13 cellular contexts compared by ENCODE assay signal in the genomic region with DNA sequence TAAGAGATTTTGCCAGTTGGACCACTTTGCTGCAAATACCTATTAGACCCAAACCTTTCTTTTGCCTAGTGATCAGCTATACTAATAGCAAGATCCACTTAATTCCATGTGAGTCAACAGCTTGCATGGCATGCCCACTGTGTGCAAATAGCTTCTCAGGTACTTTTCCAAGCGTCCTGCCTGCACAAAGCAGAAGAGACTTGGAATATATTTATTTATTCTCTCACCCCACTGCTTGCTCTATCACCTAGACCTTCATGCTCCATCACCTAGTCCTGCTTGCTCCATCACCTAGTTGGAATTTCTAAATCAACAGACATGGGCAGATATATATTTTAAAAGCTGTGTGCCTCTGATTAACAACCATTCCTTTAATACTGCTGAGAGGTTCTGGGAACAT. TPM values are rescaled to one million over a fixed set of nuclear protein-coding genes. Genes with fewer than 3 reads are reported as not detected.
A peak's percentile ranks its signal among the peaks of the same experiment; 100 is the strongest.
DNase-seq lines count a peak whose midpoint lies in the region; ATAC-seq and TF ChIP-seq lines count a peak whose summit lies in the region.
"Had no signal": no experiment of that assay in that cellular context is flagged by ENCODE, and none has a peak within 500 bp of the region (broad histone marks: within the 10 kb centered on the region; RNA-seq: fewer than 3 reads in every experiment).

No MANE protein-coding gene starts in this region.

- dilution Hi-C loops in mammary epithelial cell (cut with HindIII; ENCODE audit: low sequenced_read_pairs): no loop called here

- no peaks in the 10 kb centered on the region for H3K27me3 ChIP-seq in mammary epithelial cell (ENCODE audit: insufficient read depth, low read length)
- H3K27me3 ChIP-seq in psoas muscle (ENCODE audit: insufficient read depth in 3 of 3, low read length in 2 of 3): no peaks in the 10 kb centered on the region

- peak overlapping the region in 5 of 7 donors; percentile 10 to 64 (median 43) for H3K27ac Mint-ChIP-seq in CD14-positive monocyte
- H3K27ac Mint-ChIP-seq in Calu3 (ENCODE audit: unreplicated experiment): peak overlapping the region; percentile 4

- no peak for DNase-seq in CD14-positive monocyte (ENCODE audit: low spot score)
- no peak for DNase-seq in Calu3
- peak; percentile 29 for DNase-seq in mammary epithelial cell
- no peak for DNase-seq in psoas muscle
- DNase-seq in foreskin melanocyte: no peak
- DNase-seq in NCI-H226: no peak
- DNase-seq: activated gamma-delta T cell; caudate nucleus; COR-L47; erythroblast; stimulated activated CD4-positive, alpha-beta T cell treated with anti-CD3 and anti-CD28 coated beads, Interleukin-4, amount 100 ng/mL, for 4 hours; stimulated activated naive CD4-positive, alpha-beta T cell had no signal

- in situ Hi-C loops in mammary epithelial cell (cut with MboI; ENCODE audit: low sequenced_read_pairs in 2 of 2): no loop called here

- peaks cover 4% of the 10 kb centered on the region for H3K36me3 ChIP-seq in mammary epithelial cell (ENCODE audit: insufficient read depth, low read length)
- H3K36me3 ChIP-seq in psoas muscle (ENCODE audit: insufficient read depth in 1 of 2, low read depth in 1 of 2): peaks cover 0 to 9% of the 10 kb centered on the region in 2 donors

- H4K20me1 ChIP-seq in mammary epithelial cell (ENCODE audit: insufficient read depth, low read length): no peaks in the 10 kb centered on the region

- H3K27ac ChIP-seq in mammary epithelial cell (ENCODE audit: insufficient read depth, low read depth, low read length): peak overlapping the region; percentile 58
- peak overlapping the region; percentile 78 for H3K27ac ChIP-seq in psoas muscle

- CTCF ChIA-PET in Calu3 (lab: Charles Lee) (interaction anchor here (1.2 to 3.7 kb wide), 2 partner anchors 9 to 12 kb away, joined by 3 to 13 read pairs; no protein-coding TSS in a partner anchor), mammary epithelial cell (lab: Charles Lee; ENCODE audit: low non-redundant PET) (no interaction called here)

- 0% methylated on average over 1 of the region's 1 CpG for WGBS in mammary epithelial cell (ENCODE audit: low coverage, missing lambda C conversion rate)
- 26 to 62% (median 41%) methylated on average over 1 of the region's 1 CpG for WGBS in psoas muscle, 3 donors

- H3K79me2 ChIP-seq in mammary epithelial cell (ENCODE audit: insufficient read depth, low read length): peaks cover 89% of the 10 kb centered on the region

- H3K27me3 Mint-ChIP-seq in CD14-positive monocyte (ENCODE audit: low read depth in 3 of 3) (no peaks in the 10 kb centered on the region), Calu3 (ENCODE audit: unreplicated experiment) (no peaks in the 10 kb centered on the region)

- intact Hi-C loops in CD14-positive monocyte (cut with micrococcal nuclease) (no loop called here), Calu3 (cut with micrococcal nuclease; ENCODE audit: unreplicated experiment) (no loop called here), mammary epithelial cell (cut with micrococcal nuclease) (no loop called here), psoas muscle (cut with DNase I) (no loop called here)

- H3K9ac ChIP-seq in mammary epithelial cell (ENCODE audit: insufficient read depth, low read length): no peak overlapping the region

- peak overlapping the region; percentile 69 for H3K4me2 ChIP-seq in mammary epithelial cell (ENCODE audit: insufficient read depth, low read depth, low read length)

- H2AFZ ChIP-seq in mammary epithelial cell (ENCODE audit: low read depth, low read length): peak overlapping the region; percentile 43

- peak in 3 of 4 donors; percentile 23 to 51 (median 43) for ATAC-seq in psoas muscle
- no peak for ATAC-seq in GM18517 (IDR thresholded peaks at IDR 0.05; ENCODE audit: unreplicated experiment)

- BruUV-seq in Calu3 (replicated peaks; lab: Mats Ljungman, UMichigan) (no TSS peak), mammary epithelial cell (replicated peaks; lab: Mats Ljungman, UMichigan) (no TSS peak)

- H3K4me3 ChIP-seq in mammary epithelial cell (replicated peaks in 1 of 3; ENCODE audit: insufficient read depth in 1 of 3, low read depth in 2 of 3, low read length in 3 of 3): no peak overlapping the region
- H3K4me3 ChIP-seq in psoas muscle: peak overlapping the region; percentile 44

- H3K4me1 ChIP-seq in mammary epithelial cell (ENCODE audit: insufficient read depth, low read length) (peaks cover 19% of the 10 kb centered on the region), psoas muscle (peaks cover 88% of the 10 kb centered on the region)

- H3K36me3 Mint-ChIP-seq in CD14-positive monocyte: peaks cover 7 to 30% of the 10 kb centered on the region in 2 donors
- peaks cover 9% of the 10 kb centered on the region for H3K36me3 Mint-ChIP-seq in Calu3 (ENCODE audit: insufficient read depth, unreplicated experiment)

- H3K4me1 Mint-ChIP-seq in CD14-positive monocyte: peaks cover 45% of the 10 kb centered on the region
- peaks cover 48% of the 10 kb centered on the region for H3K4me1 Mint-ChIP-seq in Calu3 (ENCODE audit: low read depth, unreplicated experiment)

- TF ChIP-seq CTCF in CD14-positive monocyte (IDR thresholded peaks at IDR 0.05) (no peak), Calu3 (IDR thresholded peaks at IDR 0.05; ENCODE audit: unreplicated experiment) (no peak), mammary epithelial cell (conservative IDR thresholded peaks at IDR 0.05 in 1 of 2, IDR thresholded peaks at IDR 0.05 in 1 of 2; ENCODE audit: extremely low read depth in 1 of 2, insufficient read depth in 1 of 2, low read depth in 1 of 2, low read length in 2 of 2) (no peak), psoas muscle (IDR thresholded peaks at IDR 0.05) (no peak)

- H3K9me3 Mint-ChIP-seq in CD14-positive monocyte (peaks cover 0 to 2% (median 0%) of the 10 kb centered on the region in 7 donors), Calu3 (ENCODE audit: low read depth, unreplicated experiment) (no peaks in the 10 kb centered on the region)

- no peaks in the 10 kb centered on the region for H3K9me3 ChIP-seq in mammary epithelial cell (replicated peaks; ENCODE audit: insufficient read depth, low read length)
- H3K9me3 ChIP-seq in psoas muscle: no peaks in the 10 kb centered on the region

- H3K4me3 Mint-ChIP-seq in CD14-positive monocyte: no peak overlapping the region
- no peak overlapping the region for H3K4me3 Mint-ChIP-seq in Calu3 (ENCODE audit: low read depth, unreplicated experiment)

RNA-seq across cellular contexts. Expression of a gene that starts 47.6 kb away (rescaled TPM):
- polyA plus RNA-seq in CD14-positive monocyte (100 to 1,000 TPM; 191 to 204 TPM), mammary epithelial cell (69.5 TPM), psoas muscle (100 to 1,000 TPM in 2 of 3 donors, 10 to 100 TPM in 1; 27.4 to 168 (median 108) TPM)
- total RNA-seq in Calu3 (2022) (164 and 183 TPM in 2 replicates), mammary epithelial cell (100 to 1,000 TPM; 107 to 188 TPM), psoas muscle (100 to 1,000 TPM; 179 to 281 (median 242) TPM)
- 363 TPM for polyA minus RNA-seq in mammary epithelial cell
